In genomic region chr16:54431997-54432367, GRCh38 we compare ENCODE assay signal across 13 cellular contexts.
"Had no signal": no experiment of that assay in that cellular context is flagged by ENCODE, and none has a peak within 500 bp of the region (broad histone marks: within the 10 kb centered on the region; RNA-seq: fewer than 3 reads in every experiment).

No MANE protein-coding gene starts in this region.

- H3K4me1 ChIP-seq: esophagus muscularis mucosa, pancreas, uterus had no signal

- H3K36me3 Mint-ChIP-seq: activated naive CD8-positive, alpha-beta T cell had no signal

- DNase-seq: activated effector memory CD4-positive, alpha-beta T cell treated with anti-CD3 and anti-CD28 coated beads, Interleukin-2, amount 50 U/mL, for 16 hours; glutamatergic neuron; mucosa of descending colon; naive thymus-derived CD8-positive, alpha-beta T cell; stimulated activated CD4-positive, alpha-beta T cell treated with anti-CD3 and anti-CD28 coated beads, Interleukin-4, amount 100 ng/mL, for 1 hour; stimulated activated CD8-positive, alpha-beta memory T cell treated with anti-CD3 and anti-CD28 coated beads, Interleukin-4, amount 100 ng/mL, for 48 hours; uterus had no signal

- H3K36me3 ChIP-seq: esophagus muscularis mucosa, pancreas, uterus had no signal

- H3K27me3 ChIP-seq: pancreas, uterus had no signal

- H3K27ac Mint-ChIP-seq: activated naive CD8-positive, alpha-beta T cell; naive thymus-derived CD8-positive, alpha-beta T cell; stimulated activated naive CD8-positive, alpha-beta T cell treated with anti-CD3 and anti-CD28 coated beads, Interleukin-15, Interleukin-2, amounts not matched to agents 100 ng/mL and 50 ng/mL, for 24 hours had no signal

- H3K4me3 ChIP-seq: dorsolateral prefrontal cortex, esophagus muscularis mucosa, lung, mucosa of descending colon, pancreas, uterus had no signal

- H3K9me3 ChIP-seq: pancreas, uterus had no signal

- H3K27ac ChIP-seq: dorsolateral prefrontal cortex, esophagus muscularis mucosa, uterus had no signal

- H3K4me3 Mint-ChIP-seq: activated naive CD8-positive, alpha-beta T cell; naive thymus-derived CD8-positive, alpha-beta T cell; stimulated activated naive CD8-positive, alpha-beta T cell treated with anti-CD3 and anti-CD28 coated beads, Interleukin-15, Interleukin-2, amounts not matched to agents 100 ng/mL and 50 ng/mL, for 24 hours had no signal
